In the genomic region with DNA sequence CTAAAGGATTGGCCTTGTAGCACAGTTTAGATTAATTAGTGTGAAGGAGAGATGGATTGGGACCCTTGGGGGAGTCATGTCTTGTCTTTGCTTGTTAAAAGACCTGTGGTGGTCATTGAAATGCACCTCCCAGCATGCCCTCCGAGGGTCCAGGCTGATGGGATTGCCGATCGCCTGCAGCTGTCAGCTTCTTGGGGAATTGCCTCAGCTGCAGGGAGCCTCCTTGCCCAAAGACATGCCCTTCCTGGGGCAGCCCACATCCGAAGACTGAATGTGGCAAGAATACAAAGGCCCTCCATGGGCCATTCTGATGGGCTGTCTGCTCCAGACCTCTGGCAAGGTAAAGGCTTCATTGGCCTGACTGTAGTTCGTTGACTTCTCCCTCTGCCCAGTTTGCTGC, we compare ENCODE assay signal across 26 cellular contexts.
"Had no signal": no experiment of that assay in that cellular context is flagged by ENCODE, and none has a peak within 500 bp of the region (broad histone marks: within the 10 kb centered on the region; RNA-seq: fewer than 3 reads in every experiment).

No MANE protein-coding gene starts in this region.

- DNase-seq: activated CD4-positive, alpha-beta T cell treated with anti-CD3 and anti-CD28 coated beads for 48 hours; activated CD4-positive, alpha-beta T cell treated with anti-CD3 and anti-CD28 coated beads, Interleukin-2, amount 50 U/mL, for 4 hours; activated CD4-positive, CD25-positive, alpha-beta regulatory T cell treated with anti-CD3 and anti-CD28 coated beads, Interleukin-2, amount 50 U/mL, for 72 hours; activated CD8-positive, alpha-beta memory T cell treated with anti-CD3 and anti-CD28 coated beads for 24 hours; activated gamma-delta T cell; activated naive CD4-positive, alpha-beta T cell treated with anti-CD3 and anti-CD28 coated beads for 36 hours; activated T-cell treated with anti-CD3 and anti-CD28 coated beads for 4 hours; activated T-cell treated with anti-CD3 and anti-CD28 coated beads, Interleukin-2, amount 50 U/mL, for 48 hours; amygdala; brain microvascular endothelial cell; cerebellar nuclear complex; NCI-H1092; NCI-H1694 treated with DMSO at 0.1 percent for 48 hours; NCI-H2029 treated with DMSO at 0.1 percent for 48 hours; NCI-H2227 treated with DMSO at 0.1 percent for 48 hours; NCI-H446 treated with DMSO at 0.1 percent for 48 hours; NCI-H524 treated with DMSO at 0.1 percent for 48 hours; NCI-H748 treated with DMSO at 0.1 percent for 48 hours; NK-92 treated with Interleukin-12 subunit alpha and Interleukin-12 subunit beta, amount 100 ng/mL, for 24 hours; OCI-M1; RPMI8226; SK-N-SH; T-helper 1 cell had no signal

- H3K36me3 ChIP-seq: brain microvascular endothelial cell had no signal

- H3K27me3 Mint-ChIP-seq: activated naive CD8-positive, alpha-beta T cell; activated T-helper 17 cell treated with anti-CD3 and anti-CD28 coated beads, Interleukin-2, amount 50 U/mL, for 72 hours had no signal

- H3K9me3 ChIP-seq: SK-N-SH had no signal

- H3K27me3 ChIP-seq: brain microvascular endothelial cell had no signal

- H3K9ac ChIP-seq: KMS-11, SK-N-SH had no signal

- H3K27ac ChIP-seq: brain microvascular endothelial cell, KMS-11 had no signal

- H3K4me3 Mint-ChIP-seq: activated naive CD4-positive, alpha-beta T cell treated with anti-CD3 and anti-CD28 coated beads for 36 hours; activated naive CD8-positive, alpha-beta T cell; activated T-helper 17 cell treated with anti-CD3 and anti-CD28 coated beads, Interleukin-2, amount 50 U/mL, for 72 hours had no signal

- H3K27ac Mint-ChIP-seq: activated naive CD4-positive, alpha-beta T cell treated with anti-CD3 and anti-CD28 coated beads for 36 hours; activated naive CD8-positive, alpha-beta T cell; activated T-helper 17 cell treated with anti-CD3 and anti-CD28 coated beads, Interleukin-2, amount 50 U/mL, for 72 hours had no signal

- H3K9me3 Mint-ChIP-seq: activated naive CD4-positive, alpha-beta T cell treated with anti-CD3 and anti-CD28 coated beads for 36 hours; activated T-helper 17 cell treated with anti-CD3 and anti-CD28 coated beads, Interleukin-2, amount 50 U/mL, for 72 hours had no signal
